In genomic region chr17:3027786-3028532, GRCh38 we compare ENCODE assay signal across 20 cellular contexts. TPM values are rescaled to one million over a fixed set of nuclear protein-coding genes. Genes with fewer than 3 reads are reported as not detected.
DNase-seq lines count a peak whose midpoint lies in the region; ATAC-seq and TF ChIP-seq lines count a peak whose summit lies in the region.
"Had no signal": no experiment of that assay in that cellular context is flagged by ENCODE, and none has a peak within 500 bp of the region (broad histone marks: within the 10 kb centered on the region; RNA-seq: fewer than 3 reads in every experiment).

No MANE protein-coding gene starts in this region.

- peaks cover 0 to 3% of the 10 kb centered on the region in 2 donors for H3K9me3 Mint-ChIP-seq in effector memory CD8-positive, alpha-beta T cell

- no peaks in the 10 kb centered on the region for H3K27me3 ChIP-seq in Peyer's patch
- no peaks in the 10 kb centered on the region for H3K27me3 ChIP-seq in left lung
- no peaks in the 10 kb centered on the region for H3K27me3 ChIP-seq in stomach

- no peak for TF ChIP-seq CTCF in Peyer's patch (IDR thresholded peaks at IDR 0.05)
- TF ChIP-seq CTCF in left lung (IDR thresholded peaks at IDR 0.05) = no peak
- TF ChIP-seq CTCF in stomach (IDR thresholded peaks at IDR 0.05) = no peak

- H3K27ac ChIP-seq in Peyer's patch (no peak overlapping the region), left lung (no peak overlapping the region), stomach (no peak overlapping the region)
- H3K27ac ChIP-seq: A549, KMS-11 had no signal

- no peak for TF ChIP-seq EP300 in stomach (IDR thresholded peaks at IDR 0.05)

- no peaks in the 10 kb centered on the region for H3K27me3 Mint-ChIP-seq in effector memory CD8-positive, alpha-beta T cell

- peaks cover 3 to 9% of the 10 kb centered on the region in 2 donors for H3K4me1 Mint-ChIP-seq in effector memory CD8-positive, alpha-beta T cell (ENCODE audit: low read depth in 2 of 2)

- TF ChIP-seq POLR2A in Peyer's patch (IDR thresholded peaks at IDR 0.05) (no peak), stomach (IDR thresholded peaks at IDR 0.05) (no peak)

- WGBS in stomach, 5 donors = 79 to 90% (median 85%) methylated on average over 16 to 18 of the region's 18 CpGs

- peak; percentile 1 for DNase-seq in activated CD8-positive, alpha-beta memory T cell treated with anti-CD3 and anti-CD28 coated beads, Interleukin-2, amount 50 U/mL, for 4 hours
- no peak for DNase-seq in activated CD8-positive, alpha-beta memory T cell treated with anti-CD3 and anti-CD28 coated beads for 24 hours
- DNase-seq in Peyer's patch (peak in 2 of 3 donors; percentile 5 to 19), left lung (peak; percentile 24 to 41), stomach (peak; percentile 5), AG08396 (ENCODE audit: low spot score) (no peak)
- DNase-seq in effector memory CD8-positive, alpha-beta T cell = no peak
- DNase-seq: DMS53, H7, MM.1S, NCI-H1105, NCI-H1930, NCI-H446 treated with DMSO at 0.1 percent for 48 hours, NCI-H748 treated with DMSO at 0.1 percent for 48 hours, RPMI8226 had no signal

- H3K36me3 ChIP-seq in Peyer's patch (peaks cover 0 to 33% (median 0%) of the 10 kb centered on the region in 3 donors), left lung (peaks cover 0 to 26% of the 10 kb centered on the region in 2 donors), stomach (peaks cover 10 to 95% (median 76%) of the 10 kb centered on the region in 4 donors)

- peaks cover 55% of the 10 kb centered on the region for H3K36me3 Mint-ChIP-seq in effector memory CD8-positive, alpha-beta T cell (ENCODE audit: insufficient read depth)

- no peak overlapping the region for H3K4me3 ChIP-seq in Peyer's patch
- no peak overlapping the region for H3K4me3 ChIP-seq in left lung
- no peak overlapping the region for H3K4me3 ChIP-seq in stomach
- H3K4me3 ChIP-seq: A549 had no signal

- no peak for ATAC-seq in left lung
- no peak for ATAC-seq in GM18511 (IDR thresholded peaks at IDR 0.05; ENCODE audit: unreplicated experiment)
- no peak for ATAC-seq in effector memory CD8-positive, alpha-beta T cell (replicated peaks)
- ATAC-seq: HepG2 had no signal

- peak overlapping the region in 1 of 2 donors; percentile 40 for H3K4me3 Mint-ChIP-seq in effector memory CD8-positive, alpha-beta T cell

- intact Hi-C loops in left lung (cut with DNase I) (no loop called here), stomach (cut with DNase I; ENCODE audit: low total_unique reads) (no loop called here)

- peak overlapping the region in 1 of 2 donors; percentile 67 for H3K27ac Mint-ChIP-seq in effector memory CD8-positive, alpha-beta T cell

- H3K9me3 ChIP-seq in Peyer's patch = peaks cover 0 to 4% (median 0%) of the 10 kb centered on the region in 4 donors
- H3K9me3 ChIP-seq in left lung = peaks cover 0 to 10% of the 10 kb centered on the region in 2 donors
- H3K9me3 ChIP-seq in stomach = peaks cover 0 to 12% (median 4%) of the 10 kb centered on the region in 4 donors
- H3K9me3 ChIP-seq: Caco-2 had no signal

- H3K4me1 ChIP-seq in Peyer's patch (no peaks in the 10 kb centered on the region), left lung (peaks cover 0 to 7% of the 10 kb centered on the region in 2 donors), stomach (no peaks in the 10 kb centered on the region)
- H3K4me1 ChIP-seq: A549, Caco-2 had no signal

RNA-seq across cellular contexts. Expression of gene OR1D5, which starts 35.4 kb away (rescaled TPM):
- not detected for total RNA-seq in Peyer's patch
- not detected for total RNA-seq in left lung
- total RNA-seq in stomach = not detected
- not detected for polyA plus RNA-seq in stomach
- total RNA-seq: Caco-2, H7, HepG2 had no signal
- polyA plus RNA-seq: A549, HepG2 had no signal

Comparison
In these comparisons a context has a peak if more than half of its experiments do, and no peak if none do; other contexts are left out.
1. DNase-seq: peak in activated CD8-positive, alpha-beta memory T cell treated with anti-CD3 and anti-CD28 coated beads, Interleukin-2, amount 50 U/mL, for 4 hours (single experiment), Peyer's patch (2 of 3), left lung (2 of 2) and stomach (single experiment); none in activated CD8-positive, alpha-beta memory T cell treated with anti-CD3 and anti-CD28 coated beads for 24 hours (single experiment), effector memory CD8-positive, alpha-beta T cell (0 of 3) and AG08396 (single experiment).